In genomic region chr1:41367102-41367537, GRCh38 we compare ENCODE assay signal across 12 cellular contexts. TPM values are rescaled to one million over a fixed set of nuclear protein-coding genes. Genes with fewer than 3 reads are reported as not detected.
DNase-seq lines count a peak whose midpoint lies in the region; ATAC-seq and TF ChIP-seq lines count a peak whose summit lies in the region.
"Had no signal": no experiment of that assay in that cellular context is flagged by ENCODE, and none has a peak within 500 bp of the region (broad histone marks: within the 10 kb centered on the region; RNA-seq: fewer than 3 reads in every experiment).

No MANE protein-coding gene starts in this region.

- ATAC-seq in CD8-positive, alpha-beta T cell, result no peak
- ATAC-seq: Panc1 had no signal

- 33% methylated on average over 6 of the region's 6 CpGs for WGBS in HUES64

- H3K4me1 ChIP-seq in CD8-positive, alpha-beta T cell (ENCODE audit: insufficient read depth, low read length), result peaks cover 20% of the 10 kb centered on the region
- peaks cover 22% of the 10 kb centered on the region for H3K4me1 ChIP-seq in HUES64 (ENCODE audit: insufficient read depth, low read length)

- H3K4me1 Mint-ChIP-seq in CD8-positive, alpha-beta T cell (ENCODE audit: low read depth), result peaks cover 18% of the 10 kb centered on the region
- H3K4me1 Mint-ChIP-seq in nephron progenitor cell, result peaks cover 81% of the 10 kb centered on the region

- H3K27ac Mint-ChIP-seq in CD8-positive, alpha-beta T cell, result no peak overlapping the region
- H3K27ac Mint-ChIP-seq in nephron progenitor cell, result no peak overlapping the region

- H3K4me3 ChIP-seq in CD8-positive, alpha-beta T cell (ENCODE audit: low read depth, low read length), result peak overlapping the region; percentile 45
- H3K4me3 ChIP-seq in HUES64 (ENCODE audit: low read length) (peak overlapping the region; percentile 54), coronary artery (peak overlapping the region; percentile 79)
- H3K4me3 ChIP-seq: GM23248 had no signal

- DNase-seq in CD8-positive, alpha-beta T cell, result no peak
- DNase-seq in coronary artery (ENCODE audit: low spot score), result no peak
- no peak for DNase-seq in nephron progenitor cell
- DNase-seq in DMS79 (lab: John Stamatoyannopoulos, UW), result no peak
- no peak for DNase-seq in NCI-H524 (lab: John Stamatoyannopoulos, UW)
- DNase-seq in OCI-M1 (lab: John Stamatoyannopoulos, UW), result no peak
- DNase-seq: activated CD4-positive, CD25-positive, alpha-beta regulatory T cell; GM23248; transverse colon had no signal

- peaks cover 13% of the 10 kb centered on the region for H3K27me3 ChIP-seq in CD8-positive, alpha-beta T cell (ENCODE audit: insufficient read depth, low read length)
- peaks cover 59% of the 10 kb centered on the region for H3K27me3 ChIP-seq in HUES64 (ENCODE audit: insufficient read depth, low read length)

- no peaks in the 10 kb centered on the region for H3K9me3 ChIP-seq in CD8-positive, alpha-beta T cell (ENCODE audit: low read length)
- no peaks in the 10 kb centered on the region for H3K9me3 ChIP-seq in HUES64 (ENCODE audit: insufficient read depth, low read depth, low read length)
- H3K9me3 ChIP-seq: transverse colon had no signal

- intact Hi-C loops in CD8-positive, alpha-beta T cell (cut with DNase I, micrococcal nuclease), result loop anchor here (10.0 kb wide), 4 partner anchors 298 to 1448 kb away; partner anchors contain the start of genes CAP1 (in 1 of the 2), ERMAP (in 1 of the 2) and SVBP (in 1 of the 2)

- no peak overlapping the region for H3K9ac ChIP-seq in HUES64 (ENCODE audit: low read depth, low read length)
- H3K9ac ChIP-seq: GM23248 had no signal

- peak overlapping the region; percentile 22 for H3K4me3 Mint-ChIP-seq in CD8-positive, alpha-beta T cell
- H3K4me3 Mint-ChIP-seq in nephron progenitor cell, result peak overlapping the region; percentile 69

- TF ChIP-seq CTCF in CD8-positive, alpha-beta T cell (IDR thresholded peaks at IDR 0.05), result no peak
- TF ChIP-seq CTCF in coronary artery (IDR thresholded peaks at IDR 0.05), result no peak
- TF ChIP-seq CTCF in nephron progenitor cell (IDR thresholded peaks at IDR 0.05), result no peak

- peaks cover 51% of the 10 kb centered on the region for H3K27me3 Mint-ChIP-seq in CD8-positive, alpha-beta T cell (ENCODE audit: low read depth)
- H3K27me3 Mint-ChIP-seq in nephron progenitor cell (ENCODE audit: low read depth, poor library complexity), result peaks cover 55% of the 10 kb centered on the region

- CTCF ChIA-PET in CD8-positive, alpha-beta T cell (lab: Charles Lee), result interaction anchor here (1.2 kb wide), 1 partner anchor 12 kb away, joined by 3 read pairs; no protein-coding TSS in a partner anchor

- POLR2A ChIA-PET in CD8-positive, alpha-beta T cell (lab: Charles Lee), result no interaction called here

- no peaks in the 10 kb centered on the region for H3K9me3 Mint-ChIP-seq in CD8-positive, alpha-beta T cell
- no peaks in the 10 kb centered on the region for H3K9me3 Mint-ChIP-seq in nephron progenitor cell
- H3K9me3 Mint-ChIP-seq: neural crest cell had no signal

- H3K27ac ChIP-seq in CD8-positive, alpha-beta T cell (ENCODE audit: low read depth, low read length), result no peak overlapping the region
- no peak overlapping the region for H3K27ac ChIP-seq in HUES64 (ENCODE audit: low read depth, low read length)
- no peak overlapping the region for H3K27ac ChIP-seq in coronary artery
- H3K27ac ChIP-seq: GM23248 had no signal

- H3K36me3 ChIP-seq in CD8-positive, alpha-beta T cell (ENCODE audit: insufficient read depth, low read length), result no peaks in the 10 kb centered on the region
- no peaks in the 10 kb centered on the region for H3K36me3 ChIP-seq in HUES64 (ENCODE audit: insufficient read depth, low read length)
- H3K36me3 ChIP-seq: transverse colon had no signal

- no peaks in the 10 kb centered on the region for H3K36me3 Mint-ChIP-seq in CD8-positive, alpha-beta T cell
- H3K36me3 Mint-ChIP-seq in nephron progenitor cell (ENCODE audit: low read depth), result no peaks in the 10 kb centered on the region

RNA-seq across cellular contexts. Expression of gene FOXO6, which starts 5.9 kb away (rescaled TPM):
- 1 to 10 TPM; 1.4 to 1.7 TPM for total RNA-seq in CD8-positive, alpha-beta T cell
- polyA plus RNA-seq in HUES64 (2013, experiment 1 of 2), result 1.2 TPM
- 1.5 TPM for polyA plus RNA-seq in HUES64 (2013, experiment 2 of 2)
- total RNA-seq: GM23248 had no signal
- polyA plus RNA-seq: GM23248 had no signal
